In the genomic region with DNA sequence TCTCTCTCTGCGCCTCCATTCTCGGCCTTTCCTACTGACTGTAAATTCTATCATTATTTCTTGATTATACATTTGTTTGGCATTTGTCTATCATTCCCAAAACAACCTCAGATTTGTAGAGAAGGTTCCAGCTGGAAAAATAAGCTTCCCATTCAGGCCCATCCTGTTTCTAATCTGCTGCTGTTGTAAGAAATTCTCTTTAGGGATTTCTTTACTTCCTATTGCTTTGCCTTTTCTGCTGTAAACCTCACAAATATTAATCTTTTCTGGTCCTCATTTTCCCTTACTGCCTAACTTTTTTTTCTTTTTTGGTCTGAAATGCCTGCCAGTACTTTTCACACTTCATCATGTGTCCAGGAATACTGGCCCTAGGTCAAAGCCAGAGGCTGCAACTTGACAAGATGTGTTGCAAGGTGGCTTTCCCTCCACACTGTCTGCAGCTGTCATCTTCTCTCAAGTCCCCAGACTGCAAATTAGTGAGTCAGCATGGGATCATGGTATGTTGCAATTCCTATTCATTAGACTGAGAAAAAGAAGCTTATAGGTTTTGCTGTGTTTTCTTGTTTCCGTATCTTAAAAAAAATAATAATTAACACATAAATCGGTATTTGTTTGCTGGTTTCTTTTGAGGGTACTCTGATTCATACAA, we compare ENCODE assay signal across 13 cellular contexts.
DNase-seq lines count a peak whose midpoint lies in the region; FAIRE-seq and TF ChIP-seq lines count a peak whose summit lies in the region.
"Had no signal": no experiment of that assay in that cellular context is flagged by ENCODE, and none has a peak within 500 bp of the region (broad histone marks: within the 10 kb centered on the region; RNA-seq: fewer than 3 reads in every experiment).

No MANE protein-coding gene starts in this region.

- H3K4me1 Mint-ChIP-seq in astrocyte (ENCODE audit: low read depth, unreplicated experiment): peaks cover 4% of the 10 kb centered on the region
- no peaks in the 10 kb centered on the region for H3K4me1 Mint-ChIP-seq in activated T-helper 2 cell treated with anti-CD3 and anti-CD28 coated beads, Interferon-gamma antibody, Interleukin-2, Interleukin-4, amounts not matched to agents 10 μg/mL and 5 μg/mL and 100 μg/mL, durations not matched to agents 14 hours and 24 hours and 36 hours (ENCODE audit: low read depth)
- H3K4me1 Mint-ChIP-seq: activated CD4-positive, alpha-beta T cell treated with anti-CD3 and anti-CD28 coated beads for 36 hours; IgD-negative memory B cell had no signal

- H3K9me3 ChIP-seq in astrocyte (ENCODE audit: insufficient read depth, low read depth, low read length) (no peaks in the 10 kb centered on the region), right atrium auricular region (peaks cover 0 to 2% of the 10 kb centered on the region in 2 donors), tibial nerve (no peaks in the 10 kb centered on the region)

- H3K4me1 ChIP-seq in astrocyte (ENCODE audit: insufficient read depth, low read length) (no peaks in the 10 kb centered on the region), right atrium auricular region (no peaks in the 10 kb centered on the region), tibial nerve (peaks cover 0 to 3% (median 0%) of the 10 kb centered on the region in 4 donors)

- no peak overlapping the region for H2AFZ ChIP-seq in astrocyte (ENCODE audit: low read depth, low read length)

- H3K4me3 ChIP-seq in astrocyte (ENCODE audit: insufficient read depth, low read depth, low read length) (no peak overlapping the region), right atrium auricular region (no peak overlapping the region), tibial nerve (no peak overlapping the region)

- no peaks in the 10 kb centered on the region for H3K36me3 ChIP-seq in astrocyte (ENCODE audit: insufficient read depth, low read length)
- no peaks in the 10 kb centered on the region for H3K36me3 ChIP-seq in right atrium auricular region
- no peaks in the 10 kb centered on the region for H3K36me3 ChIP-seq in tibial nerve

- H3K79me2 ChIP-seq in astrocyte (ENCODE audit: insufficient read depth, low read length): no peaks in the 10 kb centered on the region

- in situ Hi-C loops in GM13977 (cut with MboI; ENCODE audit: low pct_unique_long_range_greater_than_20kb, low sequenced_read_pairs, unreplicated experiment): no loop called here

- no peak for FAIRE-seq in astrocyte (lab: Jason Lieb, UNC)
- FAIRE-seq in H54 (lab: Jason Lieb, UNC): no peak
- FAIRE-seq: endothelial cell of umbilical vein had no signal

- no peak overlapping the region for H3K4me2 ChIP-seq in astrocyte (ENCODE audit: low read length)

- H3K27ac ChIP-seq in astrocyte (ENCODE audit: low read depth, low read length) (no peak overlapping the region), right atrium auricular region (no peak overlapping the region), tibial nerve (no peak overlapping the region)

- no peak overlapping the region for H3K27ac Mint-ChIP-seq in astrocyte (ENCODE audit: unreplicated experiment)
- no peak overlapping the region for H3K27ac Mint-ChIP-seq in activated T-helper 2 cell treated with anti-CD3 and anti-CD28 coated beads, Interferon-gamma antibody, Interleukin-2, Interleukin-4, amounts not matched to agents 10 μg/mL and 5 μg/mL and 100 μg/mL, durations not matched to agents 14 hours and 24 hours and 36 hours
- H3K27ac Mint-ChIP-seq: activated CD4-positive, alpha-beta T cell treated with anti-CD3 and anti-CD28 coated beads for 36 hours; activated naive CD4-positive, alpha-beta T cell treated with anti-CD3 and anti-CD28 coated beads for 36 hours; IgD-negative memory B cell had no signal

- H3K9ac ChIP-seq in astrocyte (ENCODE audit: low read length): no peak overlapping the region

- H3K4me3 Mint-ChIP-seq in astrocyte (ENCODE audit: unreplicated experiment): no peak overlapping the region
- no peak overlapping the region for H3K4me3 Mint-ChIP-seq in activated T-helper 2 cell treated with anti-CD3 and anti-CD28 coated beads, Interferon-gamma antibody, Interleukin-2, Interleukin-4, amounts not matched to agents 10 μg/mL and 5 μg/mL and 100 μg/mL, durations not matched to agents 14 hours and 24 hours and 36 hours (ENCODE audit: low read depth)
- H3K4me3 Mint-ChIP-seq: activated CD4-positive, alpha-beta T cell treated with anti-CD3 and anti-CD28 coated beads for 36 hours; activated naive CD4-positive, alpha-beta T cell treated with anti-CD3 and anti-CD28 coated beads for 36 hours; IgD-negative memory B cell had no signal

- H3K27me3 ChIP-seq in astrocyte (ENCODE audit: insufficient read depth, low read length): no peaks in the 10 kb centered on the region
- no peaks in the 10 kb centered on the region for H3K27me3 ChIP-seq in right atrium auricular region
- no peaks in the 10 kb centered on the region for H3K27me3 ChIP-seq in tibial nerve

- no peaks in the 10 kb centered on the region for H4K20me1 ChIP-seq in astrocyte (ENCODE audit: insufficient read depth, low read length)

- intact Hi-C loops in activated T-helper 2 cell treated with anti-CD3 and anti-CD28 coated beads, Interferon-gamma antibody, Interleukin-2, Interleukin-4, amounts not matched to agents 10 μg/mL and 5 μg/mL and 100 μg/mL, durations not matched to agents 14 hours and 24 hours and 36 hours (cut with micrococcal nuclease): no loop called here

- WGBS in tibial nerve, 2 donors: 33 to 59% methylated on average over 4 of the region's 4 CpGs

- H3K27me3 Mint-ChIP-seq in astrocyte (ENCODE audit: low read depth, unreplicated experiment): no peaks in the 10 kb centered on the region
- H3K27me3 Mint-ChIP-seq in activated T-helper 2 cell treated with anti-CD3 and anti-CD28 coated beads, Interferon-gamma antibody, Interleukin-2, Interleukin-4, amounts not matched to agents 10 μg/mL and 5 μg/mL and 100 μg/mL, durations not matched to agents 14 hours and 24 hours and 36 hours (ENCODE audit: low read depth): no peaks in the 10 kb centered on the region
- H3K27me3 Mint-ChIP-seq: activated CD4-positive, alpha-beta T cell treated with anti-CD3 and anti-CD28 coated beads for 36 hours; IgD-negative memory B cell had no signal

- TF ChIP-seq EP300 in tibial nerve (IDR thresholded peaks at IDR 0.05): peak in 1 of 2 donors; percentile 51

- TF ChIP-seq POLR2A in tibial nerve (IDR thresholded peaks at IDR 0.05): no peak
- TF ChIP-seq POLR2A in H54 (IDR thresholded peaks at IDR 0.05; ENCODE audit: low read depth, low read length): no peak

- H3K9me3 Mint-ChIP-seq in astrocyte (ENCODE audit: unreplicated experiment): no peaks in the 10 kb centered on the region
- H3K9me3 Mint-ChIP-seq in activated T-helper 2 cell treated with anti-CD3 and anti-CD28 coated beads, Interferon-gamma antibody, Interleukin-2, Interleukin-4, amounts not matched to agents 10 μg/mL and 5 μg/mL and 100 μg/mL, durations not matched to agents 14 hours and 24 hours and 36 hours: peaks cover 13% of the 10 kb centered on the region

- TF ChIP-seq CTCF in astrocyte (IDR thresholded peaks at IDR 0.05; ENCODE audit: insufficient read depth, low read depth, low read length): no peak
- no peak for TF ChIP-seq CTCF in right atrium auricular region (IDR thresholded peaks at IDR 0.05)
- TF ChIP-seq CTCF in tibial nerve (IDR thresholded peaks at IDR 0.05): no peak
- no peak for TF ChIP-seq CTCF in GM13977 (IDR thresholded peaks at IDR 0.05; ENCODE audit: extremely low read depth, insufficient read depth, missing control alignments)

- DNase-seq in SIG-M5 treated with dmso at 0.1 percent for 504 hours (lab: John Stamatoyannopoulos, UW; ENCODE audit: unreplicated experiment) (peak; percentile 21), SIG-M5 (lab: John Stamatoyannopoulos, UW) (no peak), astrocyte (ENCODE audit: low read depth) (peak; percentile 13), right atrium auricular region (ENCODE audit: low spot score) (peak; percentile 59), tibial nerve (ENCODE audit: low spot score in 2 of 2) (peak; percentile 13 to 38), H54 (ENCODE audit: insufficient read length, low spot score) (no peak), GM13977 (ENCODE audit: low spot score) (no peak)
- DNase-seq in activated T-helper 2 cell treated with anti-CD3 and anti-CD28 coated beads, Interferon-gamma antibody, Interleukin-2, Interleukin-4, amounts not matched to agents 10 μg/mL and 5 μg/mL and 100 μg/mL, durations not matched to agents 14 hours and 24 hours and 36 hours (ENCODE audit: low spot score): no peak
- DNase-seq: activated CD4-positive, alpha-beta T cell treated with anti-CD3 and anti-CD28 coated beads for 36 hours; activated naive CD4-positive, alpha-beta T cell treated with anti-CD3 and anti-CD28 coated beads for 36 hours; stimulated activated naive CD4-positive, alpha-beta T cell had no signal

- no peaks in the 10 kb centered on the region for H3K36me3 Mint-ChIP-seq in astrocyte (ENCODE audit: low read depth, unreplicated experiment)
- no peaks in the 10 kb centered on the region for H3K36me3 Mint-ChIP-seq in activated T-helper 2 cell treated with anti-CD3 and anti-CD28 coated beads, Interferon-gamma antibody, Interleukin-2, Interleukin-4, amounts not matched to agents 10 μg/mL and 5 μg/mL and 100 μg/mL, durations not matched to agents 14 hours and 24 hours and 36 hours (ENCODE audit: low read depth)

Comparison
In these comparisons a context has a peak if more than half of its experiments do, and no peak if none do; other contexts are left out.
1. DNase-seq: peak in SIG-M5 treated with dmso at 0.1 percent for 504 hours (single experiment), astrocyte (single experiment), right atrium auricular region (single experiment) and tibial nerve (2 of 2); none in SIG-M5 (single experiment), H54 (single experiment), activated T-helper 2 cell treated with anti-CD3 and anti-CD28 coated beads, Interferon-gamma antibody, Interleukin-2, Interleukin-4, amounts not matched to agents 10 μg/mL and 5 μg/mL and 100 μg/mL, durations not matched to agents 14 hours and 24 hours and 36 hours (single experiment) and GM13977 (single experiment).